In the genomic region with DNA sequence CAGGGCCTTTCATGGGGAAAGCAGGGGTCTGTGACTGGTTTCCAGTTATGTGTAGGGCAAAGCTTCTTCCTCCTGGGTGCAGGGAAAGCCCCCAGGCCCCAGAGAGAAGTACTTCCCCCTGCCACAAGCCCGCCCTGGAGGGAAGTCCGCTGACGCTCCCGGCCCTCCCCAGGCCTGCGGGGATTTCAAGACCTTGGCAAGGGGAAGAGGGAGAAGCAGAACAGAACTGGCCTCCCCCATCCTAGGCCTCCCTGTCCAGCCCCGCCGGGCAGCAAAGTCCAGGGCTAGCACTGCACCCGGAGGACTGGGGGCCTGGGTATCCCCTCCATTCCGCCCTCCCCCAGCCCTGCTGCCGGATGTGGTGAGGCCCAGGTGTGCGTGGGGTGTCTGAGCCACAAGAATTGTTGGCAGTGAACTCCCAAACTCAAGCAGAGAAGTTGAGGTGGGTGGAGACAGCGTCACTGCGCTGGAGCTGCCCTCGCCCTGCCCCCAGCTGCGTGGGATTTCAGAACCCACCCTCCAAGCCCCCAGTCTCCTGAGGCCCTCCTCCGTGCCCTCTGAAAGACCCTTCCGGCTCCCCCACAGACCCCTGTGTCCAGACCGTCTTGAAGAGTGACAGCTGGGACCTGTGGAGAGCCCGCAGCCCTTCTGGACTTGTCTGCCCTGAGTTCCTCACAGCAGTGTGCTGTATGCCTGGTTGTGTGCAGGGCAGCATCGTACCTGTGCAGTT, we compare ENCODE assay signal across 8 cellular contexts. TPM values are rescaled to one million over a fixed set of nuclear protein-coding genes. Genes with fewer than 3 reads are reported as not detected.
DNase-seq lines count a peak whose midpoint lies in the region; ATAC-seq, FAIRE-seq and TF ChIP-seq lines count a peak whose summit lies in the region.

No MANE protein-coding gene starts in this region.

- H3K9me3 ChIP-seq in Peyer's patch = no peaks in the 10 kb centered on the region

- H3K4me1 ChIP-seq in Peyer's patch = peaks cover 0 to 41% (median 33%) of the 10 kb centered on the region in 4 donors

- TF ChIP-seq POLR2A in GM12891 (IDR thresholded peaks at IDR 0.05; ENCODE audit: low read depth, low read length) = peak; percentile 74
- TF ChIP-seq POLR2A in Peyer's patch (IDR thresholded peaks at IDR 0.05) = no peak
- TF ChIP-seq POLR2A in lower leg skin (IDR thresholded peaks at IDR 0.05) = no peak

- intact Hi-C loops in lower leg skin (cut with DNase I; ENCODE audit: low total_unique reads) = no loop called here

- WGBS in lower leg skin, 2 donors = 25 to 46% methylated on average over 16 to 18 of the region's 20 CpGs

- peak overlapping the region; percentile 74 to 97 (median 82) for H3K27ac ChIP-seq in Peyer's patch

- peak overlapping the region in 3 of 4 donors; percentile 17 to 90 (median 73) for H3K4me3 ChIP-seq in Peyer's patch
- H3K4me3 ChIP-seq in lower leg skin (ENCODE audit: low read depth, poor library complexity, severe bottlenecking) = no peak overlapping the region

- FAIRE-seq in GM12891 (lab: Jason Lieb, UNC) = peak; percentile 93

- peak; percentile 26 for ATAC-seq in HG02623 (IDR thresholded peaks at IDR 0.05; ENCODE audit: unreplicated experiment)

- no peaks in the 10 kb centered on the region for H3K36me3 ChIP-seq in Peyer's patch

- no peak for TF ChIP-seq CTCF in Peyer's patch (IDR thresholded peaks at IDR 0.05)
- no peak for TF ChIP-seq CTCF in lower leg skin (IDR thresholded peaks at IDR 0.05)

- DNase-seq in GM12891 (ENCODE audit: insufficient read length, low spot score) (peak; percentile 83), Peyer's patch (peak; percentile 60 to 92 (median 89)), activated gamma-delta T cell (lab: John Stamatoyannopoulos, UW) (peak; percentile 76), left kidney (ENCODE audit: low read depth, low spot score) (peak; percentile 83), lower leg skin (ENCODE audit: low spot score in 2 of 2) (no peak), SHP77 treated with DMSO at 0.1 percent for 48 hours (lab: John Stamatoyannopoulos, UW) (no peak)
- DNase-seq in stimulated activated CD8-positive, alpha-beta memory T cell treated with anti-CD3 and anti-CD28 coated beads, Interleukin-15, amount 100 ng/mL, for 1 hour (ENCODE audit: low read depth) = peak; percentile 70

- no peaks in the 10 kb centered on the region for H3K27me3 ChIP-seq in Peyer's patch

TF ChIP-seq in GM12891, 5 proteins besides CTCF, POLR2A, EP300 and RAD21:
- TF ChIP-seq POLR2AphosphoS5 (IDR thresholded peaks at IDR 0.05; ENCODE audit: low read depth, low read length) = peak; percentile 69
- TF ChIP-seq POU2F2 (IDR thresholded peaks at IDR 0.05; ENCODE audit: low read depth, low read length) = peak; percentile 84
- peak; percentile 76 for TF ChIP-seq SPI1 (IDR thresholded peaks at IDR 0.05; ENCODE audit: low read depth, low read length)
- no peak for TF ChIP-seq PAX5 (IDR thresholded peaks at IDR 0.05; ENCODE audit: insufficient read depth, low read length, severe bottlenecking)

RNA-seq across cellular contexts. Expression of gene DUSP2, which starts 1.1 kb away (rescaled TPM):
- polyA plus RNA-seq in GM12891 (2012; ENCODE audit: low read depth, missing spikeins) = 84.2 TPM
- total RNA-seq in Peyer's patch = 10 to 100 TPM in 1 of 4 donors, 1 to 10 TPM in 3; 2.7 to 28.1 (median 5.6) TPM
- 10 to 100 TPM; 39.3 to 57.0 (median 48.8) TPM for total RNA-seq in lower leg skin

RNA-seq across cellular contexts. Expression of gene ASTL, which starts 8.0 kb away (rescaled TPM):
- polyA plus RNA-seq in GM12891 (2012; ENCODE audit: low read depth, missing spikeins) = 1.7 TPM
- not detected for total RNA-seq in Peyer's patch
- total RNA-seq in lower leg skin = 1 to 10 TPM in 1 of 4 donors, under 1 TPM in 2, not detected in 1; 0.20 to 1.8 (median 0.63) TPM

RNA-seq across cellular contexts. Expression of gene ADRA2B, which starts 29.9 kb away (rescaled TPM):
- polyA plus RNA-seq in GM12891 (2012; ENCODE audit: low read depth, missing spikeins) = 0.18 TPM
- total RNA-seq in Peyer's patch = under 1 TPM in 3 of 4 donors, not detected in 1; 0.28 to 0.67 (median 0.53) TPM
- total RNA-seq in lower leg skin = 1 to 10 TPM in 1 of 4 donors, under 1 TPM in 3; 0.42 to 2.4 (median 0.97) TPM

Comparison
In these comparisons a context has a peak if more than half of its experiments do, and no peak if none do; other contexts are left out.
1. DNase-seq: peak in GM12891 (single experiment), Peyer's patch (3 of 3), activated gamma-delta T cell (single experiment), left kidney (single experiment) and stimulated activated CD8-positive, alpha-beta memory T cell treated with anti-CD3 and anti-CD28 coated beads, Interleukin-15, amount 100 ng/mL, for 1 hour (single experiment); none in lower leg skin (0 of 2) and SHP77 treated with DMSO at 0.1 percent for 48 hours (single experiment).